26 cellular contexts compared by ENCODE assay signal in genomic region chr4:52716364-52717151, GRCh38. TPM values are rescaled to one million over a fixed set of nuclear protein-coding genes. Genes with fewer than 3 reads are reported as not detected.
DNase-seq lines count a peak whose midpoint lies in the region; ATAC-seq, FAIRE-seq and TF ChIP-seq lines count a peak whose summit lies in the region.
"Had no signal": no experiment of that assay in that cellular context is flagged by ENCODE, and none has a peak within 500 bp of the region (broad histone marks: within the 10 kb centered on the region; RNA-seq: fewer than 3 reads in every experiment).

No MANE protein-coding gene starts in this region.

- no peaks in the 10 kb centered on the region for H3K27me3 Mint-ChIP-seq in activated CD4-positive, alpha-beta memory T cell treated with anti-CD3 and anti-CD28 coated beads for 36 hours
- H3K27me3 Mint-ChIP-seq in activated CD4-positive, alpha-beta memory T cell treated with anti-CD3 and anti-CD28 coated beads, Interleukin-2, amount 10 ng/mL, durations not matched to agents 7 days and 5 days = no peaks in the 10 kb centered on the region
- H3K27me3 Mint-ChIP-seq in GM23338 (ENCODE audit: insufficient read depth, low read depth, poor library complexity) = peaks cover 27% of the 10 kb centered on the region
- H3K27me3 Mint-ChIP-seq: activated CD4-positive, alpha-beta T cell treated with anti-CD3 and anti-CD28 coated beads for 36 hours had no signal

- H3K18ac ChIP-seq in H1 (ENCODE audit: extremely low read depth, low read length) = no peak overlapping the region

- CTCF ChIA-PET in activated CD4-positive, alpha-beta memory T cell treated with anti-CD3 and anti-CD28 coated beads for 36 hours (lab: Charles Lee) = no interaction called here
- CTCF ChIA-PET in activated CD4-positive, alpha-beta memory T cell treated with anti-CD3 and anti-CD28 coated beads, Interleukin-2, amount 10 ng/mL, durations not matched to agents 7 days and 5 days (lab: Charles Lee) = interaction anchor here (1.1 kb wide), 1 partner anchor 71 kb away, joined by 3 read pairs; no protein-coding TSS in a partner anchor
- CTCF ChIA-PET in OCI-LY7 (lab: Charles Lee; ENCODE audit: unreplicated experiment) = no interaction called here
- CTCF ChIA-PET in H1 (lab: Charles Lee; ENCODE audit: partially characterized antibody) = no interaction called here

- TF ChIP-seq RAD21 in H1 (IDR thresholded peaks at IDR 0.05 in 1 of 2, conservative IDR thresholded peaks at IDR 0.05 in 1 of 2; ENCODE audit: low read depth in 2 of 2, low read length in 2 of 2) = no peak

- H3K4me1 ChIP-seq in GM23338 (ENCODE audit: insufficient read depth) = peaks cover 30% of the 10 kb centered on the region
- H3K4me1 ChIP-seq in OCI-LY7 (ENCODE audit: insufficient read depth, low read length, poor library complexity, severe bottlenecking) = peaks cover 39% of the 10 kb centered on the region
- H3K4me1 ChIP-seq in H1 (replicated peaks in 1 of 4; ENCODE audit: control insufficient read depth in 3 of 4, insufficient read depth in 4 of 4, low read length in 3 of 4) = peaks cover 3 to 15% (median 9%) of the 10 kb centered on the region in 4 experiments; a peak in 6 of 7 replicates
- peaks cover 17% of the 10 kb centered on the region for H3K4me1 ChIP-seq in smooth muscle cell (ENCODE audit: low read depth)

- H3K23me2 ChIP-seq in H1 (ENCODE audit: low read depth, low read length) = peaks cover 17% of the 10 kb centered on the region

- 81% methylated on average over 6 of the region's 6 CpGs; no CpG with 5 or more reads in 1 of the 2 experiments for WGBS in H1 (ENCODE audit: extremely low coverage in 1 of 2, insufficient coverage in 1 of 2, insufficient read length in 1 of 2, insufficient replicate concordance in 2 of 2, low coverage in 1 of 2, low lambda C conversion rate in 2 of 2, missing lambda C conversion rate in 1 of 2), 2 experiments
- 94% methylated on average over 6 of the region's 6 CpGs for WGBS in smooth muscle cell (ENCODE audit: low lambda C conversion rate)

- H3K4ac ChIP-seq in H1 (replicated peaks; ENCODE audit: insufficient read length, low read depth, low read length) = no peak overlapping the region

- H4K20me1 ChIP-seq in GM23338 (replicated peaks; ENCODE audit: insufficient read depth) (peaks cover 19% of the 10 kb centered on the region), OCI-LY7 (ENCODE audit: insufficient read depth, low read length) (no peaks in the 10 kb centered on the region), H1 (replicated peaks in 1 of 2; ENCODE audit: control insufficient read depth in 1 of 2, insufficient read depth in 2 of 2, low read length in 2 of 2) (peaks cover 0 to 5% of the 10 kb centered on the region in 2 experiments), smooth muscle cell (ENCODE audit: low read depth) (peaks cover 25% of the 10 kb centered on the region)

- H3K27ac ChIP-seq in GM23338 (ENCODE audit: low read depth) (peak overlapping the region; percentile 92), OCI-LY7 (ENCODE audit: low read depth, low read length, poor library complexity, severe bottlenecking) (peak overlapping the region; percentile 78), H1 (ENCODE audit: low read depth, low read length) (no peak overlapping the region), caudate nucleus (ENCODE audit: low read depth, low read length) (no peak overlapping the region), smooth muscle cell (ENCODE audit: low read depth) (no peak overlapping the region)
- H3K27ac ChIP-seq: brain microvascular endothelial cell, gastroesophageal sphincter, testis had no signal

- H4K8ac ChIP-seq in H1 (ENCODE audit: extremely low read depth, insufficient read depth, low read length) = no peak overlapping the region

- no peak overlapping the region for H2BK120ac ChIP-seq in H1 (replicated peaks; ENCODE audit: low read depth, low read length)

- H3K27ac Mint-ChIP-seq in activated CD4-positive, alpha-beta memory T cell treated with anti-CD3 and anti-CD28 coated beads for 36 hours = peak overlapping the region; percentile 38
- H3K27ac Mint-ChIP-seq in activated CD4-positive, alpha-beta memory T cell treated with anti-CD3 and anti-CD28 coated beads, Interleukin-2, amount 10 ng/mL, durations not matched to agents 7 days and 5 days = no peak overlapping the region
- peak overlapping the region; percentile 56; the same call in 1 of the 2 replicates for H3K27ac Mint-ChIP-seq in GM23338
- H3K27ac Mint-ChIP-seq: natural killer cell had no signal

- H3K4me3 ChIP-seq in GM23338 (0 out of 2 replicates have a peak overlapping the region, but pooled peaks have one; percentile 94), OCI-LY7 (ENCODE audit: low read depth, low read length, poor library complexity, severe bottlenecking) (no peak overlapping the region), H1 (ENCODE audit: extremely low read depth in 1 of 4, insufficient read depth in 2 of 4, low read depth in 3 of 4, low read length in 4 of 4) (no peak overlapping the region), smooth muscle cell (no peak overlapping the region)
- H3K4me3 ChIP-seq: BLaER1, gastroesophageal sphincter, testis had no signal

- no peak overlapping the region for H3K23ac ChIP-seq in H1 (ENCODE audit: insufficient read length)

- no peak for FAIRE-seq in H1 (lab: Jason Lieb, UNC)

- H3K56ac ChIP-seq in H1 (replicated peaks; ENCODE audit: insufficient read length, low read depth, low read length) = no peak overlapping the region

- TF ChIP-seq CTCF in GM23338 (conservative IDR thresholded peaks at IDR 0.05; ENCODE audit: low read depth in 2 of 2) = no peak
- no peak for TF ChIP-seq CTCF in OCI-LY7 (conservative IDR thresholded peaks at IDR 0.05; ENCODE audit: low read length)
- TF ChIP-seq CTCF in H1 (IDR thresholded peaks at IDR 0.05; ENCODE audit: control extremely low read depth in 1 of 3, insufficient read depth in 1 of 3, low read depth in 1 of 3, low read length in 3 of 3) = no peak
- no peak for TF ChIP-seq CTCF in smooth muscle cell (IDR thresholded peaks at IDR 0.05; ENCODE audit: borderline replicate concordance, insufficient read depth, poor library complexity, severe bottlenecking)

- H3K9me2 ChIP-seq in GM23338 (ENCODE audit: insufficient read depth) (no peaks in the 10 kb centered on the region), OCI-LY7 (ENCODE audit: insufficient read depth, low read length) (no peaks in the 10 kb centered on the region)
- H3K9me2 ChIP-seq: SK-N-SH had no signal

- H3K9me3 Mint-ChIP-seq in activated CD4-positive, alpha-beta memory T cell treated with anti-CD3 and anti-CD28 coated beads for 36 hours = no peaks in the 10 kb centered on the region
- H3K9me3 Mint-ChIP-seq in activated CD4-positive, alpha-beta memory T cell treated with anti-CD3 and anti-CD28 coated beads, Interleukin-2, amount 10 ng/mL, durations not matched to agents 7 days and 5 days = no peaks in the 10 kb centered on the region
- H3K9me3 Mint-ChIP-seq in GM23338 = peaks cover 3% of the 10 kb centered on the region; the same call in 2 of the 3 replicates
- H3K9me3 Mint-ChIP-seq: natural killer cell had no signal

- no peak for TF ChIP-seq EP300 in H1 (IDR thresholded peaks at IDR 0.05; ENCODE audit: borderline replicate concordance in 1 of 2, low read depth in 2 of 2, low read length in 2 of 2)

- peak; percentile 47 to 92 for TF ChIP-seq POLR2A in H1 (IDR thresholded peaks at IDR 0.05; ENCODE audit: control extremely low read depth in 1 of 2, low read depth in 2 of 2, low read length in 2 of 2)

- BruUV-seq in OCI-LY7 (replicated peaks; lab: Mats Ljungman, UMichigan) = no TSS peak

- H2AFZ ChIP-seq in GM23338 (no peak overlapping the region), OCI-LY7 (ENCODE audit: low read length) (no peak overlapping the region), H1 (ENCODE audit: low read length) (no peak overlapping the region), smooth muscle cell (ENCODE audit: low read depth) (no peak overlapping the region)

- H3K4me2 ChIP-seq in GM23338 (0 out of 2 replicates have a peak overlapping the region, but pooled peaks have one; percentile 88), OCI-LY7 (ENCODE audit: low read length) (peak overlapping the region; percentile 95; the same call in 1 of the 2 replicates), H1 (ENCODE audit: insufficient read depth in 1 of 2, low read depth in 2 of 2, low read length in 2 of 2) (peak overlapping the region in 1 of 2 experiments; percentile 92; a peak in 2 of 4 replicates), smooth muscle cell (no peak overlapping the region)
- H3K4me2 ChIP-seq: SK-N-SH had no signal

- peaks cover 5% of the 10 kb centered on the region; the same call in 1 of the 2 replicates for H3K79me1 ChIP-seq in H1 (ENCODE audit: low read depth, low read length)

- peaks cover 55% of the 10 kb centered on the region for H3K36me3 Mint-ChIP-seq in activated CD4-positive, alpha-beta memory T cell treated with anti-CD3 and anti-CD28 coated beads for 36 hours
- H3K36me3 Mint-ChIP-seq in activated CD4-positive, alpha-beta memory T cell treated with anti-CD3 and anti-CD28 coated beads, Interleukin-2, amount 10 ng/mL, durations not matched to agents 7 days and 5 days (ENCODE audit: low read depth) = peaks cover 58% of the 10 kb centered on the region
- H3K36me3 Mint-ChIP-seq in GM23338 (ENCODE audit: low read depth) = peaks cover 88% of the 10 kb centered on the region
- H3K36me3 Mint-ChIP-seq: natural killer cell had no signal

- DNase-seq in activated CD4-positive, alpha-beta memory T cell treated with anti-CD3 and anti-CD28 coated beads for 36 hours = no peak
- no peak for DNase-seq in activated CD4-positive, alpha-beta memory T cell treated with anti-CD3 and anti-CD28 coated beads, Interleukin-2, amount 10 ng/mL, durations not matched to agents 7 days and 5 days
- DNase-seq in GM23338 (ENCODE audit: low spot score) (no peak), OCI-LY7 (ENCODE audit: low spot score) (no peak), H1 (ENCODE audit: low read depth in 1 of 2, low spot score in 2 of 2) (no peak), caudate nucleus (lab: John Stamatoyannopoulos, UW) (no peak), NCI-H2171 (lab: John Stamatoyannopoulos, UW) (no peak), smooth muscle cell (lab: John Stamatoyannopoulos, UW; ENCODE audit: unreplicated experiment) (no peak)
- DNase-seq: activated CD4-positive, alpha-beta T cell treated with anti-CD3 and anti-CD28 coated beads for 36 hours; brain microvascular endothelial cell; dermis blood vessel endothelial cell; GF-D8; kidney glomerular epithelial cell; MV-4-11; natural killer cell; NCI-H2081; NCI-H526; SK-N-SH; stimulated activated CD4-positive, alpha-beta T cell treated with anti-CD3 and anti-CD28 coated beads, Interleukin-4, amount 100 ng/mL, for 1 hour; T-helper 9 cell; testis had no signal

- H3K4me3 Mint-ChIP-seq in activated CD4-positive, alpha-beta memory T cell treated with anti-CD3 and anti-CD28 coated beads for 36 hours = no peak overlapping the region
- no peak overlapping the region for H3K4me3 Mint-ChIP-seq in activated CD4-positive, alpha-beta memory T cell treated with anti-CD3 and anti-CD28 coated beads, Interleukin-2, amount 10 ng/mL, durations not matched to agents 7 days and 5 days
- H3K4me3 Mint-ChIP-seq in GM23338 = no peak overlapping the region
- H3K4me3 Mint-ChIP-seq: natural killer cell had no signal

- H4K5ac ChIP-seq in H1 (ENCODE audit: insufficient read length, low read depth, low read length) = no peak overlapping the region

- H2BK15ac ChIP-seq in H1 (ENCODE audit: low read length) = no peak overlapping the region

- no peaks in the 10 kb centered on the region for H3K27me3 ChIP-seq in GM23338 (ENCODE audit: insufficient read depth)
- no peaks in the 10 kb centered on the region for H3K27me3 ChIP-seq in H1 (replicated peaks in 1 of 4; ENCODE audit: control insufficient read depth in 3 of 4, extremely low read depth in 1 of 4, insufficient read depth in 3 of 4, low read length in 3 of 4)
- no peaks in the 10 kb centered on the region for H3K27me3 ChIP-seq in smooth muscle cell (ENCODE audit: low read depth)
- H3K27me3 ChIP-seq: BLaER1, brain microvascular endothelial cell, gastroesophageal sphincter, testis had no signal

- no peak overlapping the region for H2AK5ac ChIP-seq in H1 (ENCODE audit: low read depth, low read length)

- H2BK12ac ChIP-seq in H1 (ENCODE audit: low read depth, low read length) = no peak overlapping the region

- H3K9me3 ChIP-seq in OCI-LY7 (ENCODE audit: low read length) = no peaks in the 10 kb centered on the region
- no peaks in the 10 kb centered on the region for H3K9me3 ChIP-seq in H1 (ENCODE audit: insufficient read depth in 2 of 2, low read depth in 1 of 2, low read length in 1 of 2)
- H3K9me3 ChIP-seq in smooth muscle cell (replicated peaks; ENCODE audit: low read depth) = no peaks in the 10 kb centered on the region
- H3K9me3 ChIP-seq: BLaER1, gastroesophageal sphincter, SK-N-SH, testis had no signal

- no peak overlapping the region for H2BK5ac ChIP-seq in H1 (ENCODE audit: low read depth, low read length)

- peaks cover 29% of the 10 kb centered on the region for H3K79me2 ChIP-seq in GM23338 (replicated peaks; ENCODE audit: insufficient read depth)
- H3K79me2 ChIP-seq in OCI-LY7 (ENCODE audit: insufficient read depth, low read depth, low read length) = peaks cover 37% of the 10 kb centered on the region
- H3K79me2 ChIP-seq in H1 (ENCODE audit: control insufficient read depth in 1 of 2, insufficient read depth in 2 of 2, low read length in 2 of 2) = peaks cover 4 to 29% of the 10 kb centered on the region in 2 experiments; a peak in 3 of 4 replicates
- H3K79me2 ChIP-seq in smooth muscle cell (ENCODE audit: low read depth) = peaks cover 16% of the 10 kb centered on the region

- intact Hi-C loops in activated CD4-positive, alpha-beta memory T cell treated with anti-CD3 and anti-CD28 coated beads for 36 hours (cut with micrococcal nuclease) = no loop called here
- intact Hi-C loops in OCI-LY7 (cut with micrococcal nuclease; ENCODE audit: unreplicated experiment) = loop anchor here (10.0 kb wide), 2 partner anchors 648 to 1028 kb away; partner anchors contain the start of gene SCFD2

- H3K9ac ChIP-seq in H1 (replicated peaks in 1 of 4; ENCODE audit: extremely low read depth in 1 of 4, low read depth in 3 of 4, low read length in 3 of 4) (no peak overlapping the region), smooth muscle cell (ENCODE audit: low read depth) (no peak overlapping the region)
- H3K9ac ChIP-seq: BLaER1, SK-N-SH had no signal

- no peak for ATAC-seq in GM23338
- ATAC-seq: activated CD4-positive, alpha-beta T cell treated with anti-CD3 and anti-CD28 coated beads for 36 hours; gastroesophageal sphincter; natural killer cell; Panc1 had no signal

- no peak overlapping the region for H2BK20ac ChIP-seq in H1 (ENCODE audit: low read length)

- H4K91ac ChIP-seq in H1 (replicated peaks; ENCODE audit: insufficient read length, low read length) = no peak overlapping the region

- H3K14ac ChIP-seq in H1 (ENCODE audit: insufficient read length) = no peak overlapping the region

- H3K4me1 Mint-ChIP-seq in activated CD4-positive, alpha-beta memory T cell treated with anti-CD3 and anti-CD28 coated beads for 36 hours (ENCODE audit: low read depth) = peaks cover 46% of the 10 kb centered on the region
- peaks cover 50% of the 10 kb centered on the region for H3K4me1 Mint-ChIP-seq in activated CD4-positive, alpha-beta memory T cell treated with anti-CD3 and anti-CD28 coated beads, Interleukin-2, amount 10 ng/mL, durations not matched to agents 7 days and 5 days
- H3K4me1 Mint-ChIP-seq in GM23338 = peaks cover 25% of the 10 kb centered on the region

- H3K36me3 ChIP-seq in GM23338 (ENCODE audit: insufficient read depth) = peaks cover 60% of the 10 kb centered on the region
- H3K36me3 ChIP-seq in OCI-LY7 (ENCODE audit: insufficient read depth, low read length) = peaks cover 86% of the 10 kb centered on the region
- peaks cover 17 to 73% (median 44%) of the 10 kb centered on the region in 4 experiments for H3K36me3 ChIP-seq in H1 (ENCODE audit: control insufficient read depth in 2 of 4, insufficient read depth in 4 of 4, low read length in 3 of 4)
- H3K36me3 ChIP-seq in smooth muscle cell (ENCODE audit: low read depth) = no peaks in the 10 kb centered on the region

- POLR2A ChIA-PET in activated CD4-positive, alpha-beta memory T cell treated with anti-CD3 and anti-CD28 coated beads for 36 hours (lab: Charles Lee) = no interaction called here
- POLR2A ChIA-PET in activated CD4-positive, alpha-beta memory T cell treated with anti-CD3 and anti-CD28 coated beads, Interleukin-2, amount 10 ng/mL, durations not matched to agents 7 days and 5 days (lab: Charles Lee) = no interaction called here
- POLR2A ChIA-PET in OCI-LY7 (lab: Charles Lee) = no interaction called here
- POLR2A ChIA-PET in H1 (lab: Charles Lee; ENCODE audit: partially characterized antibody) = interaction anchor here (0.7 to 5.3 kb wide), 13 partner anchors 10 to 171 kb away, joined by 3 to 37 read pairs (median 3); partner anchors contain the start of gene USP46

- H3F3A ChIP-seq in GM23338 (replicated peaks; ENCODE audit: low read depth) (peaks cover 67% of the 10 kb centered on the region), smooth muscle cell (ENCODE audit: low read depth) (peaks cover 20% of the 10 kb centered on the region)

RNA-seq across cellular contexts. Expression of gene ERVMER34-1, which starts 34.7 kb away (rescaled TPM):
- under 1 TPM; 0.07 to 0.17 TPM for total RNA-seq in activated CD4-positive, alpha-beta memory T cell treated with anti-CD3 and anti-CD28 coated beads for 36 hours
- total RNA-seq in activated CD4-positive, alpha-beta memory T cell treated with anti-CD3 and anti-CD28 coated beads, Interleukin-2, amount 10 ng/mL, durations not matched to agents 7 days and 5 days = not detected
- 30.9 and 34.1 TPM in 2 replicates for total RNA-seq in GM23338 (2014; rRNA removed; shearing (Covaris generic))
- polyA plus RNA-seq in GM23338 (2016; fragmentation: Nextera tagmentation; extraction: Ambion mirVana) (14.5 and 15.9 TPM in 2 replicates), H1 (2011; rRNA removed) (8.4 and 14.2 TPM in 2 replicates), smooth muscle cell (0.71 and 1.5 TPM in 2 replicates)
- not detected in 2 replicates for total RNA-seq in OCI-LY7 (2014; rRNA removed; shearing (Covaris generic))
- total RNA-seq in OCI-LY7 (2022) (not detected in 2 replicates), smooth muscle cell (3.4 and 4.1 TPM in 2 replicates)
- total RNA-seq in H1 (2021; fragmentation: NEBNext Ultra II Directional; extraction: Animal tissue kit (Norgen Biotek cat#: 25700)) = 31.6 and 34.3 TPM in 2 replicates
- 11.1 TPM for polyA plus RNA-seq in H1 (2011; cell fraction: cytosol; rRNA removed)
- 6.3 TPM for polyA plus RNA-seq in H1 (2011; cell fraction: nucleus; rRNA removed)
- 13.5 to 20.3 TPM (median 15.5 TPM) in 4 replicates for polyA plus RNA-seq in H1 (2012, experiment 1 of 2)
- 4.4 TPM for polyA plus RNA-seq in H1 (2012, experiment 2 of 2)
- 42.7 TPM for polyA plus RNA-seq in H1 (2013, experiment 1 of 2)
- 41.6 TPM for polyA plus RNA-seq in H1 (2013, experiment 2 of 2)
- polyA minus RNA-seq in H1 (2011; rRNA and poly(A)+ RNA removed) = 21.9 and 23.7 TPM in 2 replicates
- 9.9 TPM for polyA minus RNA-seq in H1 (2011; cell fraction: cytosol; rRNA and poly(A)+ RNA removed)
- 15.0 TPM for polyA minus RNA-seq in H1 (2011; cell fraction: nucleus; rRNA and poly(A)+ RNA removed)
- total RNA-seq: A172, mesenteric fat pad, natural killer cell had no signal

RNA-seq across cellular contexts. Expression of gene USP46, which starts 57.5 kb away (rescaled TPM):
- total RNA-seq in activated CD4-positive, alpha-beta memory T cell treated with anti-CD3 and anti-CD28 coated beads for 36 hours = 1 to 10 TPM; 6.2 to 7.0 TPM
- 10 to 100 TPM; 13.1 to 15.0 TPM for total RNA-seq in activated CD4-positive, alpha-beta memory T cell treated with anti-CD3 and anti-CD28 coated beads, Interleukin-2, amount 10 ng/mL, durations not matched to agents 7 days and 5 days
- total RNA-seq in GM23338 (2014; rRNA removed; shearing (Covaris generic)) = 40.5 and 41.1 TPM in 2 replicates
- polyA plus RNA-seq in GM23338 (2016; fragmentation: Nextera tagmentation; extraction: Ambion mirVana) (58.4 and 59.4 TPM in 2 replicates), H1 (2011; rRNA removed) (6.3 and 10.6 TPM in 2 replicates), smooth muscle cell (17.2 and 21.7 TPM in 2 replicates)
- total RNA-seq in OCI-LY7 (2014; rRNA removed; shearing (Covaris generic)) = 5.4 and 5.8 TPM in 2 replicates
- total RNA-seq in OCI-LY7 (2022) (15.5 and 15.8 TPM in 2 replicates), smooth muscle cell (30.4 and 31.8 TPM in 2 replicates)
- 53.4 and 62.4 TPM in 2 replicates for total RNA-seq in H1 (2021; fragmentation: NEBNext Ultra II Directional; extraction: Animal tissue kit (Norgen Biotek cat#: 25700))
- polyA plus RNA-seq in H1 (2011; cell fraction: cytosol; rRNA removed) = 11.6 TPM
- polyA plus RNA-seq in H1 (2011; cell fraction: nucleus; rRNA removed) = 12.2 TPM
- 17.4 to 32.6 TPM (median 22.0 TPM) in 4 replicates for polyA plus RNA-seq in H1 (2012, experiment 1 of 2)
- 2.5 TPM for polyA plus RNA-seq in H1 (2012, experiment 2 of 2)
- 32.9 TPM for polyA plus RNA-seq in H1 (2013, experiment 1 of 2)
- 32.3 TPM for polyA plus RNA-seq in H1 (2013, experiment 2 of 2)
- polyA minus RNA-seq in H1 (2011; rRNA and poly(A)+ RNA removed) = 75.7 and 77.0 TPM in 2 replicates
- 23.9 TPM for polyA minus RNA-seq in H1 (2011; cell fraction: cytosol; rRNA and poly(A)+ RNA removed)
- 50.0 TPM for polyA minus RNA-seq in H1 (2011; cell fraction: nucleus; rRNA and poly(A)+ RNA removed)

Comparison
In these comparisons a context has a peak if more than half of its experiments do, and no peak if none do; other contexts are left out.
1. H3K27ac ChIP-seq: peak in GM23338 (single experiment) and OCI-LY7 (single experiment); none in H1 (single experiment), caudate nucleus (single experiment) and smooth muscle cell (single experiment).